Comparison of ENCODE assay signal across 8 cellular contexts in genomic region chr14:102317564-102318248, GRCh38. TPM values are rescaled to one million over a fixed set of nuclear protein-coding genes. Genes with fewer than 3 reads are reported as not detected.
DNase-seq lines count a peak whose midpoint lies in the region; ATAC-seq and TF ChIP-seq lines count a peak whose summit lies in the region.

No MANE protein-coding gene starts in this region.

- peak overlapping the region; percentile 94 to 98 (median 97) for H3K4me3 Mint-ChIP-seq in immature natural killer cell
- H3K4me3 Mint-ChIP-seq in stimulated activated effector memory CD8-positive, alpha-beta T cell treated with anti-CD3 and anti-CD28 coated beads, Interleukin-12 subunit alpha, Interleukin-12 subunit beta, amount 100 ng/mL, for 72 hours: peak overlapping the region; percentile 95

- no peak for TF ChIP-seq CTCF in AG09309 (IDR thresholded peaks at IDR 0.05; ENCODE audit: control insufficient read depth, insufficient read depth, low read depth, low read length, missing control alignments)
- 0 out of 2 replicates have a peak, but pooled peaks have one; percentile 4 for TF ChIP-seq CTCF in GM12874 (IDR thresholded peaks at IDR 0.05; ENCODE audit: insufficient read depth, low read depth, low read length)
- no peak for TF ChIP-seq CTCF in astrocyte of the spinal cord (IDR thresholded peaks at IDR 0.05; ENCODE audit: low read depth, low read length)

- peaks cover 57 to 77% of the 10 kb centered on the region in 2 donors for H3K4me1 Mint-ChIP-seq in immature natural killer cell
- H3K4me1 Mint-ChIP-seq in stimulated activated effector memory CD8-positive, alpha-beta T cell treated with anti-CD3 and anti-CD28 coated beads, Interleukin-12 subunit alpha, Interleukin-12 subunit beta, amount 100 ng/mL, for 72 hours: peaks cover 50% of the 10 kb centered on the region

- H3K4me3 ChIP-seq in AG09309 (ENCODE audit: control insufficient read depth, low read depth, low read length): peak overlapping the region; percentile 45
- H3K4me3 ChIP-seq in astrocyte of the spinal cord (ENCODE audit: low read depth, low read length): peak overlapping the region; percentile 58

- in situ Hi-C loops in astrocyte of the spinal cord (cut with HindIII; ENCODE audit: low sequenced_read_pairs): no loop called here

- no peaks in the 10 kb centered on the region for H3K9me3 Mint-ChIP-seq in immature natural killer cell
- H3K9me3 Mint-ChIP-seq in stimulated activated effector memory CD8-positive, alpha-beta T cell treated with anti-CD3 and anti-CD28 coated beads, Interleukin-12 subunit alpha, Interleukin-12 subunit beta, amount 100 ng/mL, for 72 hours: no peaks in the 10 kb centered on the region

- ATAC-seq in stimulated activated effector memory CD8-positive, alpha-beta T cell treated with anti-CD3 and anti-CD28 coated beads, Interleukin-12 subunit alpha, Interleukin-12 subunit beta, amount 100 ng/mL, for 72 hours: no peak
- no peak for ATAC-seq in HG03039 (IDR thresholded peaks at IDR 0.05; ENCODE audit: unreplicated experiment)

- H3K36me3 Mint-ChIP-seq in immature natural killer cell: no peaks in the 10 kb centered on the region
- peaks cover 39% of the 10 kb centered on the region for H3K36me3 Mint-ChIP-seq in stimulated activated effector memory CD8-positive, alpha-beta T cell treated with anti-CD3 and anti-CD28 coated beads, Interleukin-12 subunit alpha, Interleukin-12 subunit beta, amount 100 ng/mL, for 72 hours

- DNase-seq in AG09309 (ENCODE audit: low read depth): no peak
- DNase-seq in NCI-H748 (lab: John Stamatoyannopoulos, UW; ENCODE audit: unreplicated experiment): peak; percentile 75
- DNase-seq in astrocyte of the spinal cord (ENCODE audit: low read depth, low spot score): no peak
- peak in 1 of 3 donors; percentile 21 for DNase-seq in immature natural killer cell
- no peak for DNase-seq in stimulated activated effector memory CD8-positive, alpha-beta T cell treated with anti-CD3 and anti-CD28 coated beads, Interleukin-12 subunit alpha, Interleukin-12 subunit beta, amount 100 ng/mL, for 72 hours (ENCODE audit: low spot score in 2 of 2)
- DNase-seq in AG08395 (ENCODE audit: low spot score): no peak

- H3K27ac Mint-ChIP-seq in immature natural killer cell: peak overlapping the region; percentile 88 to 98 (median 97)
- H3K27ac Mint-ChIP-seq in stimulated activated effector memory CD8-positive, alpha-beta T cell treated with anti-CD3 and anti-CD28 coated beads, Interleukin-12 subunit alpha, Interleukin-12 subunit beta, amount 100 ng/mL, for 72 hours: peak overlapping the region; percentile 100

- H3K27me3 Mint-ChIP-seq in immature natural killer cell (ENCODE audit: low read depth in 3 of 3): peaks cover 16 to 38% (median 26%) of the 10 kb centered on the region in 3 donors

RNA-seq across cellular contexts. Expression of gene ZNF839, which starts 1.8 kb away (rescaled TPM):
- 1 to 10 TPM; 1.4 to 3.8 (median 2.2) TPM for polyA plus RNA-seq in immature natural killer cell

RNA-seq across cellular contexts. Expression of gene MOK, which starts 12.7 kb away (rescaled TPM):
- polyA plus RNA-seq in immature natural killer cell: 1 to 10 TPM; 1.8 to 4.9 (median 3.2) TPM

RNA-seq across cellular contexts. Expression of gene CINP, which starts 45.0 kb away (rescaled TPM):
- polyA plus RNA-seq in immature natural killer cell: 10 to 100 TPM; 33.2 to 49.5 (median 48.3) TPM

RNA-seq across cellular contexts. Expression of gene TECPR2, which starts 45.0 kb away (rescaled TPM):
- polyA plus RNA-seq in immature natural killer cell: 1 to 10 TPM in 2 of 3 donors, not detected in 1; 2.2 to 5.5 TPM
